Comparison of ENCODE assay signal across 27 cellular contexts in genomic region chr2:75328156-75328555, GRCh38.
"Had no signal": no experiment of that assay in that cellular context is flagged by ENCODE, and none has a peak within 500 bp of the region (broad histone marks: within the 10 kb centered on the region; RNA-seq: fewer than 3 reads in every experiment).

No MANE protein-coding gene starts in this region.

- H3K27me3 Mint-ChIP-seq: activated CD4-positive, alpha-beta memory T cell treated with anti-CD3 and anti-CD28 coated beads, Interleukin-2, amount 10 ng/mL, durations not matched to agents 7 days and 5 days; activated CD4-positive, alpha-beta T cell treated with anti-CD3 and anti-CD28 coated beads, Interleukin-2, amount 10 ng/mL, durations not matched to agents 7 days and 5 days; activated naive CD4-positive, alpha-beta T cell treated with anti-CD3 and anti-CD28 coated beads, Interleukin-2, amount 10 ng/mL, durations not matched to agents 7 days and 5 days; activated naive CD8-positive, alpha-beta T cell treated with anti-CD3 and anti-CD28 coated beads, Interleukin-2, amount 10 ng/mL, durations not matched to agents 7 days and 5 days had no signal

- H3K4me3 ChIP-seq: ascending aorta, breast epithelium, cardiac muscle cell, colonic mucosa had no signal

- H3K36me3 Mint-ChIP-seq: activated naive CD4-positive, alpha-beta T cell treated with anti-CD3 and anti-CD28 coated beads, Interleukin-2, amount 10 ng/mL, durations not matched to agents 7 days and 5 days; activated naive CD8-positive, alpha-beta T cell treated with anti-CD3 and anti-CD28 coated beads, Interleukin-2, amount 10 ng/mL, durations not matched to agents 7 days and 5 days; brain had no signal

- H3K4me1 ChIP-seq: ascending aorta, breast epithelium, colonic mucosa had no signal

- H3K4me1 Mint-ChIP-seq: activated CD4-positive, alpha-beta memory T cell treated with anti-CD3 and anti-CD28 coated beads, Interleukin-2, amount 10 ng/mL, durations not matched to agents 7 days and 5 days; activated CD4-positive, alpha-beta T cell treated with anti-CD3 and anti-CD28 coated beads, Interleukin-2, amount 10 ng/mL, durations not matched to agents 7 days and 5 days; activated naive CD4-positive, alpha-beta T cell treated with anti-CD3 and anti-CD28 coated beads, Interleukin-2, amount 10 ng/mL, durations not matched to agents 7 days and 5 days had no signal

- H3K27ac Mint-ChIP-seq: activated CD4-positive, alpha-beta memory T cell treated with anti-CD3 and anti-CD28 coated beads, Interleukin-2, amount 10 ng/mL, durations not matched to agents 7 days and 5 days; activated CD4-positive, alpha-beta T cell treated with anti-CD3 and anti-CD28 coated beads, Interleukin-2, amount 10 ng/mL, durations not matched to agents 7 days and 5 days; activated naive CD4-positive, alpha-beta T cell treated with anti-CD3 and anti-CD28 coated beads, Interleukin-2, amount 10 ng/mL, durations not matched to agents 7 days and 5 days; activated naive CD4-positive, alpha-beta T cell treated with anti-CD3 and anti-CD28 coated beads, Interleukin-2, amount 50 U/mL, for 72 hours; activated naive CD8-positive, alpha-beta T cell treated with anti-CD3 and anti-CD28 coated beads, Interleukin-2, amount 10 ng/mL, durations not matched to agents 7 days and 5 days; activated T-cell treated with anti-CD3 and anti-CD28 coated beads, Interleukin-2, amount 50 U/mL, for 24 hours; activated T-cell treated with anti-CD3 and anti-CD28 coated beads, Interleukin-2, amount 50 U/mL, for 72 hours had no signal

- H3K27ac ChIP-seq: ascending aorta, breast epithelium, cardiac muscle cell, colonic mucosa, epithelial cell of prostate had no signal

- H3K4me3 Mint-ChIP-seq: activated CD4-positive, alpha-beta memory T cell treated with anti-CD3 and anti-CD28 coated beads, Interleukin-2, amount 10 ng/mL, durations not matched to agents 7 days and 5 days; activated CD4-positive, alpha-beta T cell treated with anti-CD3 and anti-CD28 coated beads, Interleukin-2, amount 10 ng/mL, durations not matched to agents 7 days and 5 days; activated naive CD4-positive, alpha-beta T cell treated with anti-CD3 and anti-CD28 coated beads, Interleukin-2, amount 10 ng/mL, durations not matched to agents 7 days and 5 days; activated naive CD8-positive, alpha-beta T cell treated with anti-CD3 and anti-CD28 coated beads, Interleukin-2, amount 10 ng/mL, durations not matched to agents 7 days and 5 days; activated T-cell treated with anti-CD3 and anti-CD28 coated beads, Interleukin-2, amount 50 U/mL, for 24 hours; activated T-cell treated with anti-CD3 and anti-CD28 coated beads, Interleukin-2, amount 50 U/mL, for 72 hours; brain had no signal

- H3K9me3 Mint-ChIP-seq: activated CD4-positive, alpha-beta memory T cell treated with anti-CD3 and anti-CD28 coated beads, Interleukin-2, amount 10 ng/mL, durations not matched to agents 7 days and 5 days; activated CD4-positive, alpha-beta T cell treated with anti-CD3 and anti-CD28 coated beads, Interleukin-2, amount 10 ng/mL, durations not matched to agents 7 days and 5 days; activated naive CD4-positive, alpha-beta T cell treated with anti-CD3 and anti-CD28 coated beads, Interleukin-2, amount 50 U/mL, for 72 hours; activated T-cell treated with anti-CD3 and anti-CD28 coated beads, Interleukin-2, amount 50 U/mL, for 24 hours had no signal

- H3K9me3 ChIP-seq: ascending aorta, breast epithelium, colonic mucosa had no signal

- DNase-seq: activated CD4-positive, alpha-beta memory T cell treated with anti-CD3 and anti-CD28 coated beads, Interleukin-2, amount 10 ng/mL, durations not matched to agents 7 days and 5 days; activated CD4-positive, alpha-beta T cell treated with anti-CD3 and anti-CD28 coated beads for 4 hours; activated CD4-positive, alpha-beta T cell treated with anti-CD3 and anti-CD28 coated beads, Interleukin-2, amount 10 ng/mL, durations not matched to agents 7 days and 5 days; activated CD4-positive, alpha-beta T cell treated with anti-CD3 and anti-CD28 coated beads, Interleukin-2, amount 50 U/mL, for 4 hours; activated CD4-positive, CD25-positive, alpha-beta regulatory T cell; activated CD4-positive, CD25-positive, alpha-beta regulatory T cell treated with anti-CD3 and anti-CD28 coated beads, Interleukin-2, amount 50 U/mL, for 72 hours; activated CD8-positive, alpha-beta memory T cell treated with anti-CD3 and anti-CD28 coated beads, Interleukin-2, amount 50 U/mL, for 48 hours; activated gamma-delta T cell; activated naive CD4-positive, alpha-beta T cell; activated naive CD4-positive, alpha-beta T cell treated with anti-CD3 and anti-CD28 coated beads, Interleukin-2, amount 10 ng/mL, durations not matched to agents 7 days and 5 days; activated naive CD8-positive, alpha-beta T cell treated with anti-CD3 and anti-CD28 coated beads, Interleukin-2, amount 10 ng/mL, durations not matched to agents 7 days and 5 days; activated T-cell treated with anti-CD3 and anti-CD28 coated beads for 4 hours; activated T-cell treated with anti-CD3 and anti-CD28 coated beads, Interleukin-2, amount 50 U/mL, for 24 hours; activated T-cell treated with anti-CD3 and anti-CD28 coated beads, Interleukin-2, amount 50 U/mL, for 72 hours; central memory CD4-positive, alpha-beta T cell; cerebellar nuclear complex; colonic mucosa; effector CD8-positive, alpha-beta T cell; foreskin fibroblast; head of caudate nucleus; T-helper 2 cell had no signal

- H3K36me3 ChIP-seq: ascending aorta, breast epithelium, cardiac muscle cell, colonic mucosa had no signal

- H3K27me3 ChIP-seq: ascending aorta, breast epithelium, cardiac muscle cell, colonic mucosa had no signal
